ENCODE assay signal across 4 cellular contexts in the genomic region with DNA sequence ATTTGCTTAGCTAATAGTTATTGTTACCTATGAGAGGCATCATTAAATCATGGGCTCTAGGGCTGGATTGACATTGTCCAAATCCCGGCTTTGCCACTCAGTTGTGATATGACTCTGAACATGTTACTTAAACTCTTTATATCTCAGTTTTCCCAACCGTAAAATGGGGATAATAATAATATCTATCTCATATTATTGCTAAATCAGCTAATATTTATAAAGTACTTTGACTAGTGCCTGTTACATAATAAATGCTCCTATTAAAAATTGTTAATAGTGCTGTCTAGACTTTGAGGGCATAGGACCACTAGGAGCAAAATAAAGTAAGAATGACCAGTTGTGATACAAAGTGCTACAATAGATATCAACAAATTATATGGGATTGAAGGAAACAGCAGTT.
A peak's percentile ranks its signal among the peaks of the same experiment; 100 is the strongest.
TF ChIP-seq lines count a peak whose summit lies in the region.

No MANE protein-coding gene starts in this region.

TF ChIP-seq in HepG2, 621 proteins besides CTCF, POLR2A, EP300 and RAD21:
- TF ChIP-seq, protein P1, sequence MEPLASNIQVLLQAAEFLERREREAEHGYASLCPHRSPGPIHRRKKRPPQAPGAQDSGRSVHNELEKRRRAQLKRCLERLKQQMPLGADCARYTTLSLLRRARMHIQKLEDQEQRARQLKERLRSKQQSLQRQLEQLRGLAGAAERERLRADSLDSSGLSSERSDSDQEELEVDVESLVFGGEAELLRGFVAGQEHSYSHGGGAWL (CRISPR knock-in tag; IDR thresholded peaks at IDR 0.05), result no peak
- TF ChIP-seq ZNF678 (CRISPR knock-in tag; IDR thresholded peaks at IDR 0.05) (no peak), ZNF253 (CRISPR knock-in tag; IDR thresholded peaks at IDR 0.05; ENCODE audit: borderline replicate concordance) (no peak), MAFF (IDR thresholded peaks at IDR 0.05; ENCODE audit: low read depth, low read length) (peak; percentile 70), U2AF1 (optimal IDR thresholded peaks at IDR 0.05; ENCODE audit: low read depth, low read length) (no peak), MAFK (conservative IDR thresholded peaks at IDR 0.05 in 1 of 2, IDR thresholded peaks at IDR 0.05 in 1 of 2; ENCODE audit: low read length in 2 of 2) (peak; percentile 56 to 77), ZIK1 (CRISPR knock-in tag; IDR thresholded peaks at IDR 0.05; ENCODE audit: borderline replicate concordance, low read depth) (no peak), MTF2 (CRISPR knock-in tag; IDR thresholded peaks at IDR 0.05; ENCODE audit: borderline replicate concordance) (no peak), ZNF317 (CRISPR knock-in tag; IDR thresholded peaks at IDR 0.05) (no peak), CBX5 (CRISPR knock-in tag; IDR thresholded peaks at IDR 0.05; ENCODE audit: borderline replicate concordance) (no peak), TBX2 (CRISPR knock-in tag; IDR thresholded peaks at IDR 0.05; ENCODE audit: borderline replicate concordance) (no peak), ZNF17 (CRISPR knock-in tag; IDR thresholded peaks at IDR 0.05) (no peak), NFYB (CRISPR knock-in tag; IDR thresholded peaks at IDR 0.05) (no peak)
- TF ChIP-seq, protein P2, sequence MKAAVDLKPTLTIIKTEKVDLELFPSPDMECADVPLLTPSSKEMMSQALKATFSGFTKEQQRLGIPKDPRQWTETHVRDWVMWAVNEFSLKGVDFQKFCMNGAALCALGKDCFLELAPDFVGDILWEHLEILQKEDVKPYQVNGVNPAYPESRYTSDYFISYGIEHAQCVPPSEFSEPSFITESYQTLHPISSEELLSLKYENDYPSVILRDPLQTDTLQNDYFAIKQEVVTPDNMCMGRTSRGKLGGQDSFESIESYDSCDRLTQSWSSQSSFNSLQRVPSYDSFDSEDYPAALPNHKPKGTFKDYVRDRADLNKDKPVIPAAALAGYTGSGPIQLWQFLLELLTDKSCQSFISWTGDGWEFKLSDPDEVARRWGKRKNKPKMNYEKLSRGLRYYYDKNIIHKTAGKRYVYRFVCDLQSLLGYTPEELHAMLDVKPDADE (CRISPR knock-in tag; IDR thresholded peaks at IDR 0.05), result no peak
- TF ChIP-seq, protein P3, sequence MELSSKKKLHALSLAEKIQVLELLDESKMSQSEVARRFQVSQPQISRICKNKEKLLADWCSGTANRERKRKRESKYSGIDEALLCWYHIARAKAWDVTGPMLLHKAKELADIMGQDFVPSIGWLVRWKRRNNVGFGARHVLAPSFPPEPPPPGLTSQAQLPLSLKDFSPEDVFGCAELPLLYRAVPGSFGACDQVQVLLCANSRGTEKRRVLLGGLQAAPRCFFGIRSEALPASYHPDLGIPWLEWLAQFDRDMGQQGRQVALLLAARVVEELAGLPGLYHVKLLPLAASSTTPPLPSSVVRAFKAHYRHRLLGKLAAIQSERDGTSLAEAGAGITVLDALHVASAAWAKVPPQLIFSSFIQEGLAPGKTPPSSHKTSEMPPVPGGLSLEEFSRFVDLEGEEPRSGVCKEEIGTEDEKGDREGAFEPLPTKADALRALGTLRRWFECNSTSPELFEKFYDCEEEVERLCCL (CRISPR knock-in tag; IDR thresholded peaks at IDR 0.05; ENCODE audit: borderline replicate concordance), result no peak

TF ChIP-seq in A549, 52 proteins besides CTCF, POLR2A, EP300 and RAD21:
- TF ChIP-seq HEYL (CRISPR knock-in tag; IDR thresholded peaks at IDR 0.05) (no peak), MAFK (IDR thresholded peaks at IDR 0.05; ENCODE audit: partially characterized antibody) (peak; percentile 69), JUNB (IDR thresholded peaks at IDR 0.05) (no peak)
- TF ChIP-seq, protein P4, sequence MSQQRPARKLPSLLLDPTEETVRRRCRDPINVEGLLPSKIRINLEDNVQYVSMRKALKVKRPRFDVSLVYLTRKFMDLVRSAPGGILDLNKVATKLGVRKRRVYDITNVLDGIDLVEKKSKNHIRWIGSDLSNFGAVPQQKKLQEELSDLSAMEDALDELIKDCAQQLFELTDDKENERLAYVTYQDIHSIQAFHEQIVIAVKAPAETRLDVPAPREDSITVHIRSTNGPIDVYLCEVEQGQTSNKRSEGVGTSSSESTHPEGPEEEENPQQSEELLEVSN (IDR thresholded peaks at IDR 0.05; ENCODE audit: borderline replicate concordance, low read depth), result no peak
- TF ChIP-seq, protein P5, sequence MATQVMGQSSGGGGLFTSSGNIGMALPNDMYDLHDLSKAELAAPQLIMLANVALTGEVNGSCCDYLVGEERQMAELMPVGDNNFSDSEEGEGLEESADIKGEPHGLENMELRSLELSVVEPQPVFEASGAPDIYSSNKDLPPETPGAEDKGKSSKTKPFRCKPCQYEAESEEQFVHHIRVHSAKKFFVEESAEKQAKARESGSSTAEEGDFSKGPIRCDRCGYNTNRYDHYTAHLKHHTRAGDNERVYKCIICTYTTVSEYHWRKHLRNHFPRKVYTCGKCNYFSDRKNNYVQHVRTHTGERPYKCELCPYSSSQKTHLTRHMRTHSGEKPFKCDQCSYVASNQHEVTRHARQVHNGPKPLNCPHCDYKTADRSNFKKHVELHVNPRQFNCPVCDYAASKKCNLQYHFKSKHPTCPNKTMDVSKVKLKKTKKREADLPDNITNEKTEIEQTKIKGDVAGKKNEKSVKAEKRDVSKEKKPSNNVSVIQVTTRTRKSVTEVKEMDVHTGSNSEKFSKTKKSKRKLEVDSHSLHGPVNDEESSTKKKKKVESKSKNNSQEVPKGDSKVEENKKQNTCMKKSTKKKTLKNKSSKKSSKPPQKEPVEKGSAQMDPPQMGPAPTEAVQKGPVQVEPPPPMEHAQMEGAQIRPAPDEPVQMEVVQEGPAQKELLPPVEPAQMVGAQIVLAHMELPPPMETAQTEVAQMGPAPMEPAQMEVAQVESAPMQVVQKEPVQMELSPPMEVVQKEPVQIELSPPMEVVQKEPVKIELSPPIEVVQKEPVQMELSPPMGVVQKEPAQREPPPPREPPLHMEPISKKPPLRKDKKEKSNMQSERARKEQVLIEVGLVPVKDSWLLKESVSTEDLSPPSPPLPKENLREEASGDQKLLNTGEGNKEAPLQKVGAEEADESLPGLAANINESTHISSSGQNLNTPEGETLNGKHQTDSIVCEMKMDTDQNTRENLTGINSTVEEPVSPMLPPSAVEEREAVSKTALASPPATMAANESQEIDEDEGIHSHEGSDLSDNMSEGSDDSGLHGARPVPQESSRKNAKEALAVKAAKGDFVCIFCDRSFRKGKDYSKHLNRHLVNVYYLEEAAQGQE (IDR thresholded peaks at IDR 0.05), result no peak

TF ChIP-seq in IMR-90, 13 proteins besides CTCF, POLR2A, EP300 and RAD21:
- TF ChIP-seq MAFK (IDR thresholded peaks at IDR 0.05; ENCODE audit: low read depth, low read length) (0 out of 2 replicates have a peak, but pooled peaks have one; percentile 32), NFE2L2 (IDR thresholded peaks at IDR 0.05; ENCODE audit: low read depth, low read length) (no peak)

TF ChIP-seq in K562, 482 proteins besides CTCF, POLR2A, EP300 and RAD21:
- TF ChIP-seq, protein P6, sequence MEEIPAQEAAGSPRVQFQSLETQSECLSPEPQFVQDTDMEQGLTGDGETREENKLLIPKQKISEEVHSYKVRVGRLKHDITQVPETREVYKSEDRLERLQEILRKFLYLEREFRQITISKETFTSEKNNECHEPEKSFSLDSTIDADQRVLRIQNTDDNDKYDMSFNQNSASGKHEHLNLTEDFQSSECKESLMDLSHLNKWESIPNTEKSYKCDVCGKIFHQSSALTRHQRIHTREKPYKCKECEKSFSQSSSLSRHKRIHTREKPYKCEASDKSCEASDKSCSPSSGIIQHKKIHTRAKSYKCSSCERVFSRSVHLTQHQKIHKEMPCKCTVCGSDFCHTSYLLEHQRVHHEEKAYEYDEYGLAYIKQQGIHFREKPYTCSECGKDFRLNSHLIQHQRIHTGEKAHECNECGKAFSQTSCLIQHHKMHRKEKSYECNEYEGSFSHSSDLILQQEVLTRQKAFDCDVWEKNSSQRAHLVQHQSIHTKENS (CRISPR knock-in tag; IDR thresholded peaks at IDR 0.05), result no peak
- TF ChIP-seq ZNF316 (IDR thresholded peaks at IDR 0.05) (peak; percentile 30; the same call in 1 of the 2 replicates), C11orf30 (IDR thresholded peaks at IDR 0.05; ENCODE audit: low read depth) (peak; percentile 25; the same call in 1 of the 2 replicates), MAFG (tag; conservative IDR thresholded peaks at IDR 0.05) (peak; percentile 36; the same call in 1 of the 2 replicates)
